ENCODE assay signal across 12 cellular contexts in genomic region chr12:31876568-31877424, GRCh38.
DNase-seq lines count a peak whose midpoint lies in the region; ATAC-seq, FAIRE-seq and TF ChIP-seq lines count a peak whose summit lies in the region.
"Had no signal": no experiment of that assay in that cellular context is flagged by ENCODE, and none has a peak within 500 bp of the region (broad histone marks: within the 10 kb centered on the region; RNA-seq: fewer than 3 reads in every experiment).

No MANE protein-coding gene starts in this region.

- in situ Hi-C loops in K562 (cut with MboI) = no loop called here

- peaks cover 0 to 12% of the 10 kb centered on the region in 2 experiments; a peak in 3 of 5 replicates for H3K4me1 ChIP-seq in K562 (replicated peaks in 1 of 2; ENCODE audit: control insufficient read depth in 2 of 2, insufficient read depth in 2 of 2, low read length in 2 of 2)
- H3K4me1 ChIP-seq in osteoblast (ENCODE audit: insufficient read depth, low read length) = peaks cover 3% of the 10 kb centered on the region

- H4K20me1 ChIP-seq in K562 (replicated peaks; ENCODE audit: control insufficient read depth, insufficient read depth, low read length) (no peaks in the 10 kb centered on the region), osteoblast (ENCODE audit: insufficient read depth, low read length) (no peaks in the 10 kb centered on the region)

- 44% methylated on average over 10 of the region's 13 CpGs for WGBS in K562 (ENCODE audit: insufficient coverage, low coverage, missing lambda C conversion rate)

- H3K27me3 ChIP-seq in K562 (ENCODE audit: control insufficient read depth in 2 of 2, insufficient read depth in 2 of 2, low read length in 2 of 2) (no peaks in the 10 kb centered on the region), osteoblast (ENCODE audit: insufficient read depth, low read length) (no peaks in the 10 kb centered on the region)

- intact Hi-C loops in K562 (cut with micrococcal nuclease) = no loop called here

- POLR2A ChIA-PET in K562 (lab: Yijun Ruan, JAX) = no interaction called here

- no TSS peak for BruUV-seq in K562 (replicated peaks; lab: Mats Ljungman, UMichigan)

- H2AFZ ChIP-seq in K562 (ENCODE audit: low read depth, low read length) = peak overlapping the region; percentile 70
- peak overlapping the region; percentile 10 for H2AFZ ChIP-seq in osteoblast (ENCODE audit: low read length)

- CTCF ChIA-PET in K562 (lab: Yijun Ruan, JAX; ENCODE audit: low intra/inter-chr PET ratio) = no interaction called here

- H3K4me3 ChIP-seq in NB4 (ENCODE audit: low read depth, low read length) (no peak overlapping the region), K562 (no peak overlapping the region), osteoblast (ENCODE audit: insufficient read depth, low read length) (no peak overlapping the region)
- H3K4me3 ChIP-seq: thoracic aorta had no signal

- H3K79me2 ChIP-seq in K562 (ENCODE audit: control insufficient read depth, insufficient read depth, low read length) = no peaks in the 10 kb centered on the region
- no peaks in the 10 kb centered on the region for H3K79me2 ChIP-seq in osteoblast (ENCODE audit: insufficient read depth, low read length)

- H3K9me3 ChIP-seq in K562 (replicated peaks; ENCODE audit: control insufficient read depth, insufficient read depth, low read depth, low read length) (no peaks in the 10 kb centered on the region), osteoblast (ENCODE audit: low read depth, low read length) (no peaks in the 10 kb centered on the region)
- H3K9me3 ChIP-seq: thoracic aorta had no signal

- FAIRE-seq in K562 (lab: Jason Lieb, UNC) = peak; percentile 61
- FAIRE-seq: GM18507 had no signal

- TF ChIP-seq POLR2A in NB4 (IDR thresholded peaks at IDR 0.05; ENCODE audit: extremely low read depth, insufficient read length) (no peak), K562 (conservative IDR thresholded peaks at IDR 0.05) (no peak)

- TF ChIP-seq CTCF in NB4 (IDR thresholded peaks at IDR 0.05; ENCODE audit: low read depth, low read length) (no peak), K562 (IDR thresholded peaks at IDR 0.05 in 2 of 3, conservative IDR thresholded peaks at IDR 0.05 in 1 of 3; ENCODE audit: insufficient read depth in 2 of 3, low read depth in 1 of 3, low read length in 3 of 3) (no peak), osteoblast (IDR thresholded peaks at IDR 0.05; ENCODE audit: extremely low read depth, low read depth, low read length) (no peak)

- H3K9ac ChIP-seq in K562 (ENCODE audit: insufficient read depth in 1 of 2, low read depth in 2 of 2, low read length in 2 of 2) = no peak overlapping the region

- peak overlapping the region; percentile 42; the same call in 2 of the 3 replicates for H3K27ac ChIP-seq in K562 (ENCODE audit: extremely low read depth, low read depth, low read length)
- H3K27ac ChIP-seq in osteoblast (ENCODE audit: low read depth, low read length) = no peak overlapping the region
- H3K27ac ChIP-seq: thoracic aorta had no signal

- H3K9me1 ChIP-seq in K562 (ENCODE audit: control insufficient read depth, insufficient read depth, low read length) = no peaks in the 10 kb centered on the region

- H3K36me3 ChIP-seq in K562 (ENCODE audit: control insufficient read depth, insufficient read depth, low read length) (no peaks in the 10 kb centered on the region), osteoblast (ENCODE audit: insufficient read depth, low read length) (no peaks in the 10 kb centered on the region)
- H3K36me3 ChIP-seq: thoracic aorta had no signal

- peak; percentile 62 for ATAC-seq in K562
- no peak for ATAC-seq in HG02571 (IDR thresholded peaks at IDR 0.05; ENCODE audit: unreplicated experiment)
- ATAC-seq in SK-N-SH treated with all-trans-retinoic acid at 6 μM for 48 hours = no peak

- no peak for TF ChIP-seq RAD21 in K562 (CRISPR knock-in tag; conservative IDR thresholded peaks at IDR 0.05 in 1 of 2, IDR thresholded peaks at IDR 0.05 in 1 of 2)

- no peak for TF ChIP-seq EP300 in K562 (IDR thresholded peaks at IDR 0.05; ENCODE audit: low read length)

- peak; percentile 20 for DNase-seq in NCI-H82 (lab: John Stamatoyannopoulos, UW)
- DNase-seq in NCI-H82 treated with DMSO at 0.1 percent for 48 hours (lab: John Stamatoyannopoulos, UW; ENCODE audit: unreplicated experiment) = no peak
- DNase-seq in NB4 (ENCODE audit: low read depth) = peak; percentile 68
- DNase-seq in K562 (ENCODE audit: extremely low read depth in 1 of 4, low spot score in 3 of 4) = peak in 1 of 4 experiments; percentile 21
- no peak for DNase-seq in osteoblast (ENCODE audit: insufficient read length, low spot score, missing footprints)
- no peak for DNase-seq in iPS-NIHi11 (ENCODE audit: low spot score)
- DNase-seq: amniotic stem cell, kidney glomerular epithelial cell had no signal

- 0 out of 2 replicates have a peak overlapping the region, but pooled peaks have one; percentile 21 for H3K4me2 ChIP-seq in K562 (ENCODE audit: insufficient read depth, low read length)
- no peak overlapping the region for H3K4me2 ChIP-seq in osteoblast (ENCODE audit: insufficient read depth, low read length)

TF ChIP-seq in K562, 482 proteins besides CTCF, POLR2A, EP300 and RAD21 (continues in another document):
- TF ChIP-seq ZNF586 (CRISPR knock-in tag; conservative IDR thresholded peaks at IDR 0.05) = no peak
- no peak for TF ChIP-seq E2F4 (CRISPR knock-in tag; IDR thresholded peaks at IDR 0.05; ENCODE audit: low read depth)
- TF ChIP-seq ARID3B (CRISPR knock-in tag; IDR thresholded peaks at IDR 0.05; ENCODE audit: borderline replicate concordance) = no peak
- TF ChIP-seq DMBX1 (CRISPR knock-in tag; IDR thresholded peaks at IDR 0.05; ENCODE audit: borderline replicate concordance) = peak; percentile 59; the same call in 1 of the 2 replicates
- TF ChIP-seq ARID1B (IDR thresholded peaks at IDR 0.05) = peak; percentile 10; the same call in 1 of the 2 replicates

TF ChIP-seq in SK-N-SH treated with all-trans-retinoic acid at 6 μM for 48 hours, 23 proteins besides CTCF, POLR2A, EP300 and RAD21:
- TF ChIP-seq GLIS3 (CRISPR knock-in tag; IDR thresholded peaks at IDR 0.05) = no peak
- no peak for TF ChIP-seq PATZ1 (CRISPR knock-in tag; IDR thresholded peaks at IDR 0.05; ENCODE audit: borderline replicate concordance)
- TF ChIP-seq ESRRG (CRISPR knock-in tag; IDR thresholded peaks at IDR 0.05) = no peak
- TF ChIP-seq PPARA (CRISPR knock-in tag; IDR thresholded peaks at IDR 0.05; ENCODE audit: borderline replicate concordance) = no peak
- TF ChIP-seq OSR1 (CRISPR knock-in tag; IDR thresholded peaks at IDR 0.05) = no peak
- no peak for TF ChIP-seq ZNF565 (CRISPR knock-in tag; conservative IDR thresholded peaks at IDR 0.05; ENCODE audit: low read depth)
- TF ChIP-seq SNAI2 (CRISPR knock-in tag; IDR thresholded peaks at IDR 0.05) = no peak
- TF ChIP-seq BACH2 (CRISPR knock-in tag; IDR thresholded peaks at IDR 0.05; ENCODE audit: borderline replicate concordance) = no peak
- TF ChIP-seq POU6F1 (CRISPR knock-in tag; IDR thresholded peaks at IDR 0.05; ENCODE audit: borderline replicate concordance, low read depth) = no peak
- no peak for TF ChIP-seq ZFP30 (CRISPR knock-in tag; IDR thresholded peaks at IDR 0.05)
- no peak for TF ChIP-seq TCF4 (CRISPR knock-in tag; IDR thresholded peaks at IDR 0.05; ENCODE audit: borderline replicate concordance)
- no peak for TF ChIP-seq CSRNP3 (CRISPR knock-in tag; IDR thresholded peaks at IDR 0.05)

Comparison
In these comparisons a context has a peak if more than half of its experiments do, and no peak if none do; other contexts are left out.
1. DNase-seq: peak in NCI-H82 (single experiment) and NB4 (single experiment); none in NCI-H82 treated with DMSO at 0.1 percent for 48 hours (single experiment), osteoblast (single experiment) and iPS-NIHi11 (single experiment).